In genomic region chr9:27529316-27530278, GRCh38 we compare ENCODE assay signal across 8 cellular contexts. TPM values are rescaled to one million over a fixed set of nuclear protein-coding genes. Genes with fewer than 3 reads are reported as not detected.
A peak's percentile ranks its signal among the peaks of the same experiment; 100 is the strongest.
DNase-seq lines count a peak whose midpoint lies in the region; ATAC-seq and TF ChIP-seq lines count a peak whose summit lies in the region.

Gene MOB3B (minus strand): TSS chr9:27529814. CDS start chr9:27455550, 74,264 bp downstream.

- no peaks in the 10 kb centered on the region for H3K27me3 Mint-ChIP-seq in CD8-positive, alpha-beta memory T cell
- peaks cover 8% of the 10 kb centered on the region for H3K27me3 Mint-ChIP-seq in activated T-helper 17 cell treated with anti-CD3 and anti-CD28 coated beads, Interleukin-2, amount 50 U/mL, for 72 hours
- peaks cover 0 to 3% (median 2%) of the 10 kb centered on the region in 5 donors for H3K27me3 Mint-ChIP-seq in naive thymus-derived CD8-positive, alpha-beta T cell
- H3K27me3 Mint-ChIP-seq in stimulated activated naive B cell treated with anti-CD40 and anti-IgM and Interleukin-4, amounts not matched to agents 10 μg/mL and 1 μg/mL and 100 μg/mL, for 72 hours: no peaks in the 10 kb centered on the region

- H3K9ac ChIP-seq in PC-3 (ENCODE audit: low read length): peak within 1 kb of the TSS; percentile 84
- H3K9ac ChIP-seq in fibroblast of lung (ENCODE audit: insufficient read depth, low read length): no peak within 1 kb of the TSS

- H2AFZ ChIP-seq in PC-3 (ENCODE audit: low read length): peak within 1 kb of the TSS; percentile 91
- peak within 1 kb of the TSS; percentile 57 for H2AFZ ChIP-seq in fibroblast of lung (ENCODE audit: low read length)

- peak within 1 kb of the TSS; percentile 74 for H3K4me3 ChIP-seq in CD8-positive, alpha-beta memory T cell (ENCODE audit: low read length)
- peak within 1 kb of the TSS; percentile 82 for H3K4me3 ChIP-seq in PC-3 (ENCODE audit: low read length)
- peak within 1 kb of the TSS; percentile 22 to 75 (median 55) for H3K4me3 ChIP-seq in fibroblast of lung (replicated peaks in 1 of 4; ENCODE audit: control extremely low read depth in 1 of 4, insufficient read depth in 1 of 4, low read depth in 3 of 4, low read length in 4 of 4)

- H3K79me2 ChIP-seq in PC-3 (ENCODE audit: low read length): no peaks in the 10 kb centered on the region
- H3K79me2 ChIP-seq in fibroblast of lung (ENCODE audit: control insufficient read depth, insufficient read depth, low read length): no peaks in the 10 kb centered on the region

- peak within 1 kb of the TSS in 7 of 8 donors; percentile 57 to 86 (median 77) for H3K27ac Mint-ChIP-seq in CD8-positive, alpha-beta memory T cell
- peak within 1 kb of the TSS; percentile 64 for H3K27ac Mint-ChIP-seq in activated T-helper 17 cell treated with anti-CD3 and anti-CD28 coated beads, Interleukin-2, amount 50 U/mL, for 72 hours
- peak within 1 kb of the TSS in 7 of 10 donors; percentile 4 to 91 (median 63) for H3K27ac Mint-ChIP-seq in naive thymus-derived CD8-positive, alpha-beta T cell
- H3K27ac Mint-ChIP-seq in stimulated activated naive B cell treated with anti-CD40 and anti-IgM and Interleukin-4, amounts not matched to agents 10 μg/mL and 1 μg/mL and 100 μg/mL, for 72 hours: peak within 1 kb of the TSS; percentile 97

- no peaks in the 10 kb centered on the region for H3K27me3 ChIP-seq in CD8-positive, alpha-beta memory T cell (ENCODE audit: insufficient read depth, low read length, poor library complexity, severe bottlenecking)
- no peaks in the 10 kb centered on the region for H3K27me3 ChIP-seq in PC-3 (ENCODE audit: low read length)
- peaks cover 15% of the 10 kb centered on the region for H3K27me3 ChIP-seq in fibroblast of lung (ENCODE audit: control insufficient read depth, insufficient read depth, low read length)

- H3K36me3 ChIP-seq in CD8-positive, alpha-beta memory T cell (ENCODE audit: insufficient read depth, low read length): no peaks in the 10 kb centered on the region
- H3K36me3 ChIP-seq in PC-3 (ENCODE audit: low read depth, low read length) (no peaks in the 10 kb centered on the region), fibroblast of lung (ENCODE audit: control insufficient read depth, insufficient read depth, low read length) (no peaks in the 10 kb centered on the region)

- CTCF ChIA-PET in CD8-positive, alpha-beta memory T cell (lab: Charles Lee): interaction anchor here (0.7 to 2.1 kb wide), 18 partner anchors 10 to 202 kb away, joined by 3 to 27 read pairs (median 5); no protein-coding TSS in a partner anchor
- CTCF ChIA-PET in PC-3 (lab: Charles Lee): interaction anchor here (0.6 to 1.0 kb wide), 2 partner anchors 98 to 196 kb away, joined by 3 to 9 read pairs; no protein-coding TSS in a partner anchor

- no peaks in the 10 kb centered on the region for H3K9me3 ChIP-seq in CD8-positive, alpha-beta memory T cell (ENCODE audit: low read length)
- H3K9me3 ChIP-seq in PC-3 (ENCODE audit: low read length): no peaks in the 10 kb centered on the region
- no peaks in the 10 kb centered on the region for H3K9me3 ChIP-seq in fibroblast of lung (ENCODE audit: control insufficient read depth, insufficient read depth, low read depth, low read length)

- peaks cover 7% of the 10 kb centered on the region for H3K4me1 ChIP-seq in CD8-positive, alpha-beta memory T cell (ENCODE audit: insufficient read depth, low read length)
- H3K4me1 ChIP-seq in PC-3 (ENCODE audit: insufficient read depth, low read length): peaks cover 6% of the 10 kb centered on the region; the same call in 1 of the 2 replicates
- peaks cover 7% of the 10 kb centered on the region for H3K4me1 ChIP-seq in fibroblast of lung (ENCODE audit: control insufficient read depth, extremely low read depth, insufficient read depth, low read length)

- POLR2A ChIA-PET in CD8-positive, alpha-beta memory T cell (lab: Charles Lee): interaction anchor here (2.0 kb wide), 1 partner anchor 196 kb away, joined by 6 read pairs; no protein-coding TSS in a partner anchor
- POLR2A ChIA-PET in PC-3 (lab: Charles Lee; ENCODE audit: unreplicated experiment): interaction anchor here (0.6 kb wide), 1 partner anchor 136 kb away, joined by 4 read pairs; no protein-coding TSS in a partner anchor
- POLR2A ChIA-PET in naive thymus-derived CD8-positive, alpha-beta T cell (lab: Charles Lee): no interaction called here

- no peaks in the 10 kb centered on the region for H3K9me2 ChIP-seq in PC-3 (replicated peaks; ENCODE audit: low read length)

- TF ChIP-seq CTCF in PC-3 (conservative IDR thresholded peaks at IDR 0.05; ENCODE audit: low read depth, low read length) (peak; percentile 76), fibroblast of lung (conservative IDR thresholded peaks at IDR 0.05 in 1 of 2, IDR thresholded peaks at IDR 0.05 in 1 of 2; ENCODE audit: low read depth in 1 of 2, low read length in 2 of 2) (peak; percentile 72 to 83)

- intact Hi-C loops in PC-3 (cut with micrococcal nuclease): loop anchor here (1.0 to 5.0 kb wide), 2 partner anchors 102 to 196 kb away; no protein-coding TSS in a partner anchor

- peaks cover 7 to 15% (median 10%) of the 10 kb centered on the region in 3 donors for H3K4me1 Mint-ChIP-seq in CD8-positive, alpha-beta memory T cell
- peaks cover 4% of the 10 kb centered on the region for H3K4me1 Mint-ChIP-seq in activated T-helper 17 cell treated with anti-CD3 and anti-CD28 coated beads, Interleukin-2, amount 50 U/mL, for 72 hours
- peaks cover 8 to 27% (median 14%) of the 10 kb centered on the region in 4 donors for H3K4me1 Mint-ChIP-seq in naive thymus-derived CD8-positive, alpha-beta T cell
- peaks cover 22 to 52% of the 10 kb centered on the region in 2 donors for H3K4me1 Mint-ChIP-seq in stimulated activated naive B cell treated with anti-CD40 and anti-IgM and Interleukin-4, amounts not matched to agents 10 μg/mL and 1 μg/mL and 100 μg/mL, for 72 hours

- peak within 1 kb of the TSS; percentile 26 for H3K27ac ChIP-seq in CD8-positive, alpha-beta memory T cell (ENCODE audit: low read depth, low read length)
- no peak within 1 kb of the TSS for H3K27ac ChIP-seq in PC-3 (ENCODE audit: low read length)
- no peak within 1 kb of the TSS for H3K27ac ChIP-seq in fibroblast of lung (ENCODE audit: insufficient read depth, low read length)

- DNase-seq in CD8-positive, alpha-beta memory T cell: peak; percentile 65 to 81 (median 68)
- DNase-seq in HK-2 (ENCODE audit: unreplicated experiment) (peak; percentile 68), PC-3 (peak; percentile 71), fibroblast of lung (ENCODE audit: low read depth in 2 of 2) (peak; percentile 58 to 59)
- DNase-seq in naive thymus-derived CD8-positive, alpha-beta T cell: peak; percentile 34 to 86 (median 72)
- DNase-seq in stimulated activated naive B cell treated with anti-CD40 and anti-IgM and Interleukin-4, amounts not matched to agents 10 μg/mL and 1 μg/mL and 100 μg/mL, for 72 hours: peak; percentile 78

- H4K20me1 ChIP-seq in PC-3 (ENCODE audit: low read length) (no peaks in the 10 kb centered on the region), fibroblast of lung (ENCODE audit: control insufficient read depth, extremely low read depth, insufficient read depth, low read length) (no peaks in the 10 kb centered on the region)

- BruUV-seq in PC-3 (replicated peaks; lab: Mats Ljungman, UMichigan): no TSS peak

- ATAC-seq in GM19463 (IDR thresholded peaks at IDR 0.05; ENCODE audit: unreplicated experiment) (peak; percentile 60), PC-3 (peak; percentile 93)
- ATAC-seq in activated T-helper 17 cell treated with anti-CD3 and anti-CD28 coated beads, Interleukin-2, amount 50 U/mL, for 72 hours (replicated peaks): peak; percentile 79
- ATAC-seq in naive thymus-derived CD8-positive, alpha-beta T cell: peak; percentile 89 to 90
- peak; percentile 80 to 81 for ATAC-seq in stimulated activated naive B cell treated with anti-CD40 and anti-IgM and Interleukin-4, amounts not matched to agents 10 μg/mL and 1 μg/mL and 100 μg/mL, for 72 hours (replicated peaks)

- peak within 1 kb of the TSS; percentile 89 for H3K4me2 ChIP-seq in PC-3 (ENCODE audit: low read length)
- H3K4me2 ChIP-seq in fibroblast of lung (ENCODE audit: extremely low read depth, insufficient read depth, low read length): peak within 1 kb of the TSS; percentile 86

- H3K4me3 Mint-ChIP-seq in CD8-positive, alpha-beta memory T cell: peak within 1 kb of the TSS; percentile 86 to 95 (median 90)
- H3K4me3 Mint-ChIP-seq in activated T-helper 17 cell treated with anti-CD3 and anti-CD28 coated beads, Interleukin-2, amount 50 U/mL, for 72 hours: peak within 1 kb of the TSS; percentile 84
- H3K4me3 Mint-ChIP-seq in naive thymus-derived CD8-positive, alpha-beta T cell: peak within 1 kb of the TSS; percentile 85 to 95 (median 92)
- peak within 1 kb of the TSS; percentile 88 to 94 for H3K4me3 Mint-ChIP-seq in stimulated activated naive B cell treated with anti-CD40 and anti-IgM and Interleukin-4, amounts not matched to agents 10 μg/mL and 1 μg/mL and 100 μg/mL, for 72 hours

- H3K9me3 Mint-ChIP-seq in CD8-positive, alpha-beta memory T cell: no peaks in the 10 kb centered on the region
- no peaks in the 10 kb centered on the region for H3K9me3 Mint-ChIP-seq in activated T-helper 17 cell treated with anti-CD3 and anti-CD28 coated beads, Interleukin-2, amount 50 U/mL, for 72 hours
- H3K9me3 Mint-ChIP-seq in naive thymus-derived CD8-positive, alpha-beta T cell: no peaks in the 10 kb centered on the region
- H3K9me3 Mint-ChIP-seq in stimulated activated naive B cell treated with anti-CD40 and anti-IgM and Interleukin-4, amounts not matched to agents 10 μg/mL and 1 μg/mL and 100 μg/mL, for 72 hours: peaks cover 0 to 1% of the 10 kb centered on the region in 2 donors

- no peaks in the 10 kb centered on the region for H3F3A ChIP-seq in PC-3 (ENCODE audit: low read length, unreplicated experiment)

- H3K36me3 Mint-ChIP-seq in CD8-positive, alpha-beta memory T cell: peaks cover 0 to 5% (median 0%) of the 10 kb centered on the region in 3 donors
- H3K36me3 Mint-ChIP-seq in activated T-helper 17 cell treated with anti-CD3 and anti-CD28 coated beads, Interleukin-2, amount 50 U/mL, for 72 hours (ENCODE audit: low read depth): no peaks in the 10 kb centered on the region
- peaks cover 0 to 3% (median 0%) of the 10 kb centered on the region in 3 donors for H3K36me3 Mint-ChIP-seq in naive thymus-derived CD8-positive, alpha-beta T cell
- H3K36me3 Mint-ChIP-seq in stimulated activated naive B cell treated with anti-CD40 and anti-IgM and Interleukin-4, amounts not matched to agents 10 μg/mL and 1 μg/mL and 100 μg/mL, for 72 hours: peaks cover 2 to 4% of the 10 kb centered on the region in 2 donors

RNA-seq across cellular contexts. Expression of gene MOB3B, which starts in this region (rescaled TPM):
- under 1 TPM; 0.20 to 0.29 TPM for total RNA-seq in CD8-positive, alpha-beta memory T cell
- polyA plus RNA-seq in CD8-positive, alpha-beta memory T cell: 0.07 TPM
- total RNA-seq in PC-3 (2014; rRNA removed): 2.6 TPM in 2 replicates
- under 1 TPM; 0.17 to 0.24 TPM for total RNA-seq in activated T-helper 17 cell treated with anti-CD3 and anti-CD28 coated beads, Interleukin-2, amount 50 U/mL, for 72 hours
- total RNA-seq in fibroblast of lung: under 0.01 TPM in 2 replicates
- polyA plus RNA-seq in fibroblast of lung: 0.12 and 0.15 TPM in 2 replicates
- polyA plus RNA-seq in fibroblast of lung (2012): 0.06 and 0.08 TPM in 2 replicates
- 0.20 and 0.56 TPM in 2 replicates for polyA minus RNA-seq in fibroblast of lung (ENCODE audit: low replicate concordance)
- under 1 TPM; 0.73 to 0.93 TPM for total RNA-seq in naive thymus-derived CD8-positive, alpha-beta T cell
- under 1 TPM in 1 of 3 donors, not detected in 2; 0.10 TPM for polyA plus RNA-seq in naive thymus-derived CD8-positive, alpha-beta T cell

Comparison
In these comparisons a context has a peak if more than half of its experiments do, and no peak if none do; other contexts are left out.
1. Peak in DNase-seq, H3K4me3 ChIP-seq and H3K27ac ChIP-seq in CD8-positive, alpha-beta memory T cell; RNA of the gene not detected or under 1 TPM.
2. Peak in ATAC-seq in activated T-helper 17 cell treated with anti-CD3 and anti-CD28 coated beads, Interleukin-2, amount 50 U/mL, for 72 hours; RNA of the gene not detected or under 1 TPM.
3. Peak in DNase-seq, H3K4me3 ChIP-seq and H3K4me2 ChIP-seq in fibroblast of lung; RNA of the gene not detected or under 1 TPM.
4. Peak in DNase-seq and ATAC-seq in naive thymus-derived CD8-positive, alpha-beta T cell; RNA of the gene not detected or under 1 TPM.